Comparison of ENCODE assay signal across 8 cellular contexts in genomic region chr1:215146252-215146975, GRCh38.
DNase-seq lines count a peak whose midpoint lies in the region; ATAC-seq, FAIRE-seq and TF ChIP-seq lines count a peak whose summit lies in the region.

No MANE protein-coding gene starts in this region.

- H3K79me1 ChIP-seq in H1 (ENCODE audit: low read depth, low read length): no peaks in the 10 kb centered on the region

- FAIRE-seq in H1 (lab: Jason Lieb, UNC): no peak

- no peak overlapping the region for H2AFZ ChIP-seq in H1 (ENCODE audit: low read length)

- CTCF ChIA-PET in H1 (lab: Charles Lee; ENCODE audit: partially characterized antibody): interaction anchor here (0.7 to 4.4 kb wide), 26 partner anchors 10 to 486 kb away, joined by 3 to 20 read pairs (median 4); no protein-coding TSS in a partner anchor

- H2BK5ac ChIP-seq in H1 (ENCODE audit: low read depth, low read length): no peak overlapping the region

- H2BK120ac ChIP-seq in H1 (replicated peaks; ENCODE audit: low read depth, low read length): no peak overlapping the region

- H4K8ac ChIP-seq in H1 (ENCODE audit: extremely low read depth, insufficient read depth, low read length): no peak overlapping the region

- H4K20me1 ChIP-seq in H1 (replicated peaks in 1 of 2; ENCODE audit: control insufficient read depth in 1 of 2, insufficient read depth in 2 of 2, low read length in 2 of 2): no peaks in the 10 kb centered on the region

- no peak overlapping the region for H4K91ac ChIP-seq in H1 (replicated peaks; ENCODE audit: insufficient read length, low read length)

- no peaks in the 10 kb centered on the region for H3K79me2 ChIP-seq in H1 (ENCODE audit: control insufficient read depth in 1 of 2, insufficient read depth in 2 of 2, low read length in 2 of 2)

- H3K23ac ChIP-seq in H1 (ENCODE audit: insufficient read length): no peak overlapping the region

- peak in 2 of 3 experiments; percentile 48 to 51; a peak in 2 of 4 replicates for TF ChIP-seq CTCF in H1 (IDR thresholded peaks at IDR 0.05; ENCODE audit: control extremely low read depth in 1 of 3, insufficient read depth in 1 of 3, low read depth in 1 of 3, low read length in 3 of 3)
- TF ChIP-seq CTCF in retinal pigment epithelial cell (conservative IDR thresholded peaks at IDR 0.05; ENCODE audit: low read depth, low read length): peak; percentile 68
- TF ChIP-seq CTCF in uterus (IDR thresholded peaks at IDR 0.05): peak in 2 of 4 experiments; percentile 6 to 11

- H3K27me3 ChIP-seq in H1 (replicated peaks in 1 of 4; ENCODE audit: control insufficient read depth in 3 of 4, extremely low read depth in 1 of 4, insufficient read depth in 3 of 4, low read length in 3 of 4): no peaks in the 10 kb centered on the region
- no peaks in the 10 kb centered on the region for H3K27me3 ChIP-seq in uterus

- no peak overlapping the region for H3K56ac ChIP-seq in H1 (replicated peaks; ENCODE audit: insufficient read length, low read depth, low read length)

- 81% methylated on average over 8 of the region's 8 CpGs; no CpG with 5 or more reads in 1 of the 2 experiments for WGBS in H1 (ENCODE audit: extremely low coverage in 1 of 2, insufficient coverage in 1 of 2, insufficient read length in 1 of 2, insufficient replicate concordance in 2 of 2, low coverage in 1 of 2, low lambda C conversion rate in 2 of 2, missing lambda C conversion rate in 1 of 2), 2 experiments

- H3K23me2 ChIP-seq in H1 (ENCODE audit: low read depth, low read length): no peaks in the 10 kb centered on the region

- H2AK5ac ChIP-seq in H1 (ENCODE audit: low read depth, low read length): no peak overlapping the region

- no peak overlapping the region for H3K4ac ChIP-seq in H1 (replicated peaks; ENCODE audit: insufficient read length, low read depth, low read length)

- DNase-seq in NCI-H345 (lab: John Stamatoyannopoulos, UW) (peak; percentile 11), NCI-H345 treated with DMSO at 0.1 percent for 48 hours (lab: John Stamatoyannopoulos, UW; ENCODE audit: unreplicated experiment) (no peak), NCI-H748 (lab: John Stamatoyannopoulos, UW; ENCODE audit: unreplicated experiment) (peak; percentile 17), H1 (ENCODE audit: low read depth in 1 of 2, low spot score in 2 of 2) (no peak), retinal pigment epithelial cell (ENCODE audit: low read depth) (peak; percentile 4), uterus (no peak), hepatic stellate cell (ENCODE audit: low spot score) (no peak)

- H3K27ac ChIP-seq in H1 (ENCODE audit: low read depth, low read length): no peak overlapping the region
- H3K27ac ChIP-seq in uterus: no peak overlapping the region

- no peak overlapping the region for H3K14ac ChIP-seq in H1 (ENCODE audit: insufficient read length)

- no peak overlapping the region for H3K4me2 ChIP-seq in H1 (ENCODE audit: insufficient read depth in 1 of 2, low read depth in 2 of 2, low read length in 2 of 2)

- no peak overlapping the region for H2BK15ac ChIP-seq in H1 (ENCODE audit: low read length)

- H4K5ac ChIP-seq in H1 (ENCODE audit: insufficient read length, low read depth, low read length): no peak overlapping the region

- H2BK12ac ChIP-seq in H1 (ENCODE audit: low read depth, low read length): no peak overlapping the region

- H3K4me1 ChIP-seq in H1 (replicated peaks in 1 of 4; ENCODE audit: control insufficient read depth in 3 of 4, insufficient read depth in 4 of 4, low read length in 3 of 4) (no peaks in the 10 kb centered on the region), uterus (no peaks in the 10 kb centered on the region)

- POLR2A ChIA-PET in H1 (lab: Charles Lee; ENCODE audit: partially characterized antibody): no interaction called here

- TF ChIP-seq POLR2A in H1 (IDR thresholded peaks at IDR 0.05; ENCODE audit: control extremely low read depth in 1 of 2, low read depth in 2 of 2, low read length in 2 of 2) (no peak), uterus (IDR thresholded peaks at IDR 0.05) (no peak)

- no peak for ATAC-seq in GM18867 (IDR thresholded peaks at IDR 0.05; ENCODE audit: unreplicated experiment)

- H3K9ac ChIP-seq in H1 (replicated peaks in 1 of 4; ENCODE audit: extremely low read depth in 1 of 4, low read depth in 3 of 4, low read length in 3 of 4): no peak overlapping the region

- no peak overlapping the region for H2BK20ac ChIP-seq in H1 (ENCODE audit: low read length)

- intact Hi-C loops in uterus (cut with DNase I; ENCODE audit: low total_unique reads): no loop called here

- TF ChIP-seq EP300 in H1 (IDR thresholded peaks at IDR 0.05; ENCODE audit: borderline replicate concordance in 1 of 2, low read depth in 2 of 2, low read length in 2 of 2): no peak

- no peak overlapping the region for H3K18ac ChIP-seq in H1 (ENCODE audit: extremely low read depth, low read length)

- H3K4me3 ChIP-seq in H1 (ENCODE audit: extremely low read depth in 1 of 4, insufficient read depth in 2 of 4, low read depth in 3 of 4, low read length in 4 of 4): no peak overlapping the region
- H3K4me3 ChIP-seq in retinal pigment epithelial cell (ENCODE audit: low read length): no peak overlapping the region
- no peak overlapping the region for H3K4me3 ChIP-seq in uterus

- H3K36me3 ChIP-seq in H1 (ENCODE audit: control insufficient read depth in 2 of 4, insufficient read depth in 4 of 4, low read length in 3 of 4): no peaks in the 10 kb centered on the region
- no peaks in the 10 kb centered on the region for H3K36me3 ChIP-seq in uterus

- H3K9me3 ChIP-seq in H1 (ENCODE audit: insufficient read depth in 2 of 2, low read depth in 1 of 2, low read length in 1 of 2) (no peaks in the 10 kb centered on the region), uterus (no peaks in the 10 kb centered on the region)

- peak; percentile 67 to 74 for TF ChIP-seq RAD21 in H1 (IDR thresholded peaks at IDR 0.05 in 1 of 2, conservative IDR thresholded peaks at IDR 0.05 in 1 of 2; ENCODE audit: low read depth in 2 of 2, low read length in 2 of 2)

TF ChIP-seq in H1, 55 proteins besides CTCF, POLR2A, EP300 and RAD21:
- TF ChIP-seq NANOG (IDR thresholded peaks at IDR 0.05; ENCODE audit: insufficient read depth, low read depth, low read length, poor library complexity, severe bottlenecking) (no peak), SP2 (IDR thresholded peaks at IDR 0.05; ENCODE audit: low read length) (no peak), CREB1 (IDR thresholded peaks at IDR 0.05) (no peak), GTF2F1 (IDR thresholded peaks at IDR 0.05; ENCODE audit: borderline replicate concordance, low read depth, low read length) (no peak), JUN (IDR thresholded peaks at IDR 0.05; ENCODE audit: low read depth, low read length) (no peak), ATF2 (IDR thresholded peaks at IDR 0.05; ENCODE audit: low read length) (no peak), PHF8 (conservative IDR thresholded peaks at IDR 0.05; ENCODE audit: low read depth, low read length) (no peak), MAFK (IDR thresholded peaks at IDR 0.05; ENCODE audit: low read depth, low read length) (no peak), NRF1 (IDR thresholded peaks at IDR 0.05; ENCODE audit: low read depth, low read length) (no peak), TAF7 (optimal IDR thresholded peaks at IDR 0.05; ENCODE audit: borderline replicate concordance, low read depth, low read length) (no peak), EGR1 (IDR thresholded peaks at IDR 0.05; ENCODE audit: borderline replicate concordance, low read depth, low read length) (no peak), SP1 (IDR thresholded peaks at IDR 0.05; ENCODE audit: low read depth, low read length) (no peak), ZNF274 (IDR thresholded peaks at IDR 0.05; ENCODE audit: borderline replicate concordance, extremely low read depth, low read length) (no peak), CTBP2 (IDR thresholded peaks at IDR 0.05; ENCODE audit: borderline replicate concordance, insufficient read depth, insufficient read length, low read length) (no peak), RNF2 (IDR thresholded peaks at IDR 0.05; ENCODE audit: borderline replicate concordance, low read depth, low read length, missing control alignments, poor library complexity, severe bottlenecking) (no peak), CHD1 (IDR thresholded peaks at IDR 0.05; ENCODE audit: low read depth, low read length) (no peak), MAX (IDR thresholded peaks at IDR 0.05) (no peak)

Comparison
In these comparisons a context has a peak if more than half of its experiments do, and no peak if none do; other contexts are left out.
1. DNase-seq: peak in NCI-H345 (single experiment), NCI-H748 (single experiment) and retinal pigment epithelial cell (single experiment); none in NCI-H345 treated with DMSO at 0.1 percent for 48 hours (single experiment), H1 (0 of 2), uterus (0 of 2) and hepatic stellate cell (single experiment).